In the genomic region with DNA sequence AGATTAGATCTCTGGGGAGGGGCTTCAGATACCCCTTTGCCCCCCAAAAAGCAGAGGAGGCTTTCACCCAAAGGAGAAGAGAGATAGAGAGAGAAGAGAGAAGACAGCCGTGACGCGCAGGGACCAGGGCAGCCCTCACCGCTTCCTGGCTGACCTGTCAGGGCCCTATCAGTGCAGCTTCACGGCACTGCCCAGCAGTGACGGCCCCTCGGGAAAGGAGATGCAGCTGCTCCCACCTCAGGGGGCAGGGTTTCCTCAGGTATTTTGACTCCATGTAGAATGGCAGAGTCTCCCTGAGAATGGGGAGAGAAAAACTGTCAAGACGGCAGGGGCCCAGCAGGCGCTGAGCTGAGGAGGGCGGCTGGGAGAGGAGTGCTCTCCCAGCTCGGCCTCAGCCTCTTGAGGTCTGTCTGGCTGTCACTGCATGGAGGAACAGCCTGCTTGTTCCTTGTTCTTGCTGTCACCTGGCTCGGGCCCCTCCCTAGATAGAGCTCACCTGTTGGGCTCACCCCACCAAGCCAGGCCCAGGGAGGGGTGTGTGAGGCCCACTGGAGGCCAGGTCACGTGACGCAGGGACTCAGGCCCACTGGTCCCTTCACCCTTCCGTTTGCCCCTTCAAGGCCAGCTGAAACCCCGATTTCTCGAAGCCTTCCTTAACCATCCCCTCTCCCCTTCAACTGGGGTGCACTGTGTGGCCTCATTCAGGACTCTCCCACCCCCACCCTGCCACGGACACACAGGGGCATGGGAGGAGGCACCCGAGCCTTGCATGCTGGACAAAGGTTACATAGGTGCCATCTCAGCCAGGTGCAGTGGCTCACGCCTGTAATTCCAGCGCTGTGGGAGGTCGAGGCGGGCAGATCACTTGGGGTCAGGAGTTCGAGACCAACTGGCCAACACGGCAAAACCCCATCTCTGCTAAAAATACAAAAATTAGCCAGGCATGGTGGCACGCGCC, we compare ENCODE assay signal across 20 cellular contexts. TPM values are rescaled to one million over a fixed set of nuclear protein-coding genes. Genes with fewer than 3 reads are reported as not detected.
DNase-seq lines count a peak whose midpoint lies in the region; ATAC-seq, FAIRE-seq and TF ChIP-seq lines count a peak whose summit lies in the region.
"Had no signal": no experiment of that assay in that cellular context is flagged by ENCODE, and none has a peak within 500 bp of the region (broad histone marks: within the 10 kb centered on the region; RNA-seq: fewer than 3 reads in every experiment).

No MANE protein-coding gene starts in this region.

- H3K4me3 ChIP-seq in astrocyte (ENCODE audit: insufficient read depth, low read depth, low read length), result no peak overlapping the region
- H3K4me3 ChIP-seq: esophagus muscularis mucosa, PC-9, SK-N-MC, suprapubic skin had no signal

- no peak for ATAC-seq in HG03196 (IDR thresholded peaks at IDR 0.05; ENCODE audit: unreplicated experiment)
- ATAC-seq: activated T-cell treated with anti-CD3 and anti-CD28 coated beads, Interleukin-2, amount 50 U/mL, for 72 hours had no signal

- H3K4me3 Mint-ChIP-seq in HFFc6 (no peak overlapping the region), astrocyte (ENCODE audit: unreplicated experiment) (no peak overlapping the region), osteocyte (ENCODE audit: unreplicated experiment) (no peak overlapping the region)
- H3K4me3 Mint-ChIP-seq: activated T-cell treated with anti-CD3 and anti-CD28 coated beads, Interleukin-2, amount 50 U/mL, for 72 hours had no signal

- H3K9me3 Mint-ChIP-seq in HFFc6 (no peaks in the 10 kb centered on the region), astrocyte (ENCODE audit: unreplicated experiment) (no peaks in the 10 kb centered on the region), osteocyte (ENCODE audit: unreplicated experiment) (no peaks in the 10 kb centered on the region)
- H3K9me3 Mint-ChIP-seq: activated T-cell treated with anti-CD3 and anti-CD28 coated beads, Interleukin-2, amount 50 U/mL, for 72 hours had no signal

- H3K36me3 ChIP-seq in astrocyte (ENCODE audit: insufficient read depth, low read length), result peaks cover 18% of the 10 kb centered on the region
- H3K36me3 ChIP-seq: suprapubic skin had no signal

- H3K27ac Mint-ChIP-seq in HFFc6 (peak overlapping the region; percentile 61), astrocyte (ENCODE audit: unreplicated experiment) (peak overlapping the region; percentile 85), osteocyte (ENCODE audit: unreplicated experiment) (peak overlapping the region; percentile 63)
- H3K27ac Mint-ChIP-seq: activated T-cell treated with anti-CD3 and anti-CD28 coated beads, Interleukin-2, amount 50 U/mL, for 72 hours had no signal

- H3K4me2 ChIP-seq in astrocyte (ENCODE audit: low read length), result no peak overlapping the region

- H3K9me3 ChIP-seq in astrocyte (ENCODE audit: insufficient read depth, low read depth, low read length), result no peaks in the 10 kb centered on the region
- H3K9me3 ChIP-seq: Caco-2, esophagus muscularis mucosa, suprapubic skin had no signal

- no peak overlapping the region for H3K9ac ChIP-seq in astrocyte (ENCODE audit: low read length)

- H3K27me3 Mint-ChIP-seq in HFFc6 (ENCODE audit: insufficient read depth) (peaks cover 13% of the 10 kb centered on the region), astrocyte (ENCODE audit: low read depth, unreplicated experiment) (peaks cover 2% of the 10 kb centered on the region), osteocyte (ENCODE audit: unreplicated experiment) (no peaks in the 10 kb centered on the region)

- TF ChIP-seq CTCF in HFFc6 (IDR thresholded peaks at IDR 0.05) (no peak), astrocyte (IDR thresholded peaks at IDR 0.05; ENCODE audit: insufficient read depth, low read depth, low read length) (no peak), osteocyte (IDR thresholded peaks at IDR 0.05) (no peak)

- H2AFZ ChIP-seq in astrocyte (ENCODE audit: low read depth, low read length), result no peak overlapping the region
- H2AFZ ChIP-seq: PC-9 had no signal

- H3K27ac ChIP-seq in astrocyte (ENCODE audit: low read depth, low read length), result no peak overlapping the region
- H3K27ac ChIP-seq: SK-N-MC, suprapubic skin had no signal

- H3K4me1 Mint-ChIP-seq in HFFc6 (ENCODE audit: low read depth), result peaks cover 70% of the 10 kb centered on the region
- H3K4me1 Mint-ChIP-seq in astrocyte (ENCODE audit: low read depth, unreplicated experiment), result peaks cover 60% of the 10 kb centered on the region
- peaks cover 82% of the 10 kb centered on the region for H3K4me1 Mint-ChIP-seq in osteocyte (ENCODE audit: unreplicated experiment)

- no peak for FAIRE-seq in astrocyte (lab: Jason Lieb, UNC)
- FAIRE-seq: GM19239, small intestine had no signal

- peaks cover 11% of the 10 kb centered on the region for H3K36me3 Mint-ChIP-seq in HFFc6 (ENCODE audit: low read depth)
- H3K36me3 Mint-ChIP-seq in astrocyte (ENCODE audit: low read depth, unreplicated experiment), result peaks cover 11% of the 10 kb centered on the region
- peaks cover 10% of the 10 kb centered on the region for H3K36me3 Mint-ChIP-seq in osteocyte (ENCODE audit: unreplicated experiment)

- peaks cover 49% of the 10 kb centered on the region for H3K4me1 ChIP-seq in astrocyte (ENCODE audit: insufficient read depth, low read length)
- H3K4me1 ChIP-seq: Caco-2 had no signal

- DNase-seq in HFFc6 (no peak), astrocyte (ENCODE audit: low read depth) (no peak), osteocyte (ENCODE audit: extremely low spot score, unreplicated experiment) (no peak), HPDE6-E6E7 (ENCODE audit: extremely low spot score) (no peak), DMS79 treated with DMSO at 0.1 percent for 48 hours (lab: John Stamatoyannopoulos, UW) (no peak)
- DNase-seq: activated CD4-positive, alpha-beta T cell treated with anti-CD3 and anti-CD28 coated beads, Interleukin-2, amount 50 U/mL, for 48 hours; activated T-cell treated with anti-CD3 and anti-CD28 coated beads, Interleukin-2, amount 50 U/mL, for 72 hours; caudate nucleus; EL; NCI-H1417 treated with DMSO at 0.1 percent for 48 hours; PC-9; small intestine; stimulated activated CD4-positive, alpha-beta T cell treated with anti-CD3 and anti-CD28 coated beads, Interleukin-4, amount 100 ng/mL, for 4 hours; stimulated activated CD8-positive, alpha-beta memory T cell treated with anti-CD3 and anti-CD28 coated beads, Interleukin-4, amount 100 ng/mL, for 48 hours had no signal

- H3K79me2 ChIP-seq in astrocyte (ENCODE audit: insufficient read depth, low read length), result no peaks in the 10 kb centered on the region

- H3K27me3 ChIP-seq in astrocyte (ENCODE audit: insufficient read depth, low read length), result no peaks in the 10 kb centered on the region
- H3K27me3 ChIP-seq: esophagus muscularis mucosa, suprapubic skin had no signal

- H4K20me1 ChIP-seq in astrocyte (ENCODE audit: insufficient read depth, low read length), result peaks cover 4% of the 10 kb centered on the region

RNA-seq across cellular contexts. Expression of a gene that starts 28.2 kb away (rescaled TPM):
- 100 to 1,000 TPM; 235 to 309 (median 288) TPM for total RNA-seq in HFFc6 (2021; fragmentation: NEBNext Ultra II Directional; extraction: Animal tissue kit (Norgen Biotek cat#: 25700))
- total RNA-seq in astrocyte (280 and 384 TPM in 2 replicates), osteocyte (398 and 417 TPM in 2 replicates)

RNA-seq across cellular contexts. Expression of a gene that starts 37.6 kb away (rescaled TPM):
- total RNA-seq in HFFc6 (2021; fragmentation: NEBNext Ultra II Directional; extraction: Animal tissue kit (Norgen Biotek cat#: 25700)), result 10 to 100 TPM; 21.4 to 30.6 (median 24.7) TPM
- total RNA-seq in astrocyte (12.4 and 16.6 TPM in 2 replicates), osteocyte (17.1 and 18.3 TPM in 2 replicates)

RNA-seq across cellular contexts. Expression of a gene that starts 40.0 kb away (rescaled TPM):
- total RNA-seq in HFFc6 (2021; fragmentation: NEBNext Ultra II Directional; extraction: Animal tissue kit (Norgen Biotek cat#: 25700)), result 10 to 100 TPM; 45.2 to 51.8 (median 47.5) TPM
- total RNA-seq in astrocyte (116 and 119 TPM in 2 replicates), osteocyte (60.6 and 63.1 TPM in 2 replicates)
